ENCODE assay signal across 8 cellular contexts in the genomic region with DNA sequence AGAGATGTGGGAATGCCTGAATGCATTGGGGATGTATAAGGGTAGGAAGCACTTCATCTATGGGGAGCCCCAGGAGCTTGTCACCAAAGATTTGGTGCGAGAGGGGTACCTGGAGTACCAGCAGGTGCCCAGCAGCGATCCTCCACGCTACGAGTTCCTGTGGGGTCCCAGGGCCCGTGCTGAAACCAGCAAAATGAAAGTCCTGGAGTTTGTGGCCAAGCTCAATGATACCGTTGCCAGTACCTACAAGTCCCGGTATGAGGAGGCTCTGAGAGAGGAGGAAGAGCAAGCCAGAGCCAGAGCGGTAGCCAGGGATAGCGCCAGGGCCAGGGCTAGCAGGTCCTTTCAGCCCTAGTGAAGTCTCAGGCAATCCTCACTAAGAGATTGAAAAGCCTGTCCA. TPM values are rescaled to one million over a fixed set of nuclear protein-coding genes. Genes with fewer than 3 reads are reported as not detected.
"Had no signal": no experiment of that assay in that cellular context is flagged by ENCODE, and none has a peak within 500 bp of the region (broad histone marks: within the 10 kb centered on the region; RNA-seq: fewer than 3 reads in every experiment).

No MANE protein-coding gene starts in this region.

- H3K4me3 Mint-ChIP-seq: GM23338, HFFc6 had no signal

- H3K9ac ChIP-seq: GM23248 had no signal

- H3K4me1 Mint-ChIP-seq: GM23338 had no signal

- H3K4me2 ChIP-seq: GM23338 had no signal

- H2AFZ ChIP-seq: GM23248, GM23338 had no signal

- H3K4me1 ChIP-seq: HAP-1 had no signal

- DNase-seq: GM23248, GOT3, HCEC 1CT, HFFc6 had no signal

- H3K9me3 Mint-ChIP-seq: HFFc6 had no signal

- H3K9me3 ChIP-seq: HAP-1 had no signal

- H3K27ac ChIP-seq: GM23248 had no signal

- H3K4me3 ChIP-seq: GM23248, GM23338, HAP-1 had no signal

- H3K36me3 ChIP-seq: HAP-1 had no signal

- ATAC-seq: GM23338, HCT116 had no signal

- H3K27ac Mint-ChIP-seq: GM23338, HFFc6 had no signal

RNA-seq across cellular contexts. Expression of gene MAGEB17, which starts 3.8 kb away (rescaled TPM):
- total RNA-seq: GM23248, H4, HFFc6 had no signal
- polyA plus RNA-seq: GM23248 had no signal

RNA-seq across cellular contexts. Expression of gene GRPR, which starts 47.7 kb away (rescaled TPM):
- total RNA-seq: GM23248, H4 had no signal
